1 cellular context compared by ENCODE assay signal in genomic region chr18:71665131-71665530, GRCh38.
TF ChIP-seq lines count a peak whose summit lies in the region.

No MANE protein-coding gene starts in this region.

TF ChIP-seq in SK-N-SH, 30 proteins besides CTCF, POLR2A, EP300 and RAD21 (continued from another document):
- TF ChIP-seq, protein P1, sequence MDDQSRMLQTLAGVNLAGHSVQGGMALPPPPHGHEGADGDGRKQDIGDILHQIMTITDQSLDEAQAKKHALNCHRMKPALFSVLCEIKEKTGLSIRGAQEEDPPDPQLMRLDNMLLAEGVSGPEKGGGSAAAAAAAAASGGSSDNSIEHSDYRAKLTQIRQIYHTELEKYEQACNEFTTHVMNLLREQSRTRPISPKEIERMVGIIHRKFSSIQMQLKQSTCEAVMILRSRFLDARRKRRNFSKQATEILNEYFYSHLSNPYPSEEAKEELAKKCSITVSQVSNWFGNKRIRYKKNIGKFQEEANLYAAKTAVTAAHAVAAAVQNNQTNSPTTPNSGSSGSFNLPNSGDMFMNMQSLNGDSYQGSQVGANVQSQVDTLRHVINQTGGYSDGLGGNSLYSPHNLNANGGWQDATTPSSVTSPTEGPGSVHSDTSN (IDR thresholded peaks at IDR 0.05) = peak; percentile 36
- TF ChIP-seq MXI1 (IDR thresholded peaks at IDR 0.05; ENCODE audit: low read depth, low read length) (no peak), FOSL2 (IDR thresholded peaks at IDR 0.05; ENCODE audit: borderline replicate concordance, low read depth) (peak; percentile 54), JUND (IDR thresholded peaks at IDR 0.05) (peak; percentile 59), NRF1 (IDR thresholded peaks at IDR 0.05; ENCODE audit: low read depth, low read length) (no peak)
